In the genomic region with DNA sequence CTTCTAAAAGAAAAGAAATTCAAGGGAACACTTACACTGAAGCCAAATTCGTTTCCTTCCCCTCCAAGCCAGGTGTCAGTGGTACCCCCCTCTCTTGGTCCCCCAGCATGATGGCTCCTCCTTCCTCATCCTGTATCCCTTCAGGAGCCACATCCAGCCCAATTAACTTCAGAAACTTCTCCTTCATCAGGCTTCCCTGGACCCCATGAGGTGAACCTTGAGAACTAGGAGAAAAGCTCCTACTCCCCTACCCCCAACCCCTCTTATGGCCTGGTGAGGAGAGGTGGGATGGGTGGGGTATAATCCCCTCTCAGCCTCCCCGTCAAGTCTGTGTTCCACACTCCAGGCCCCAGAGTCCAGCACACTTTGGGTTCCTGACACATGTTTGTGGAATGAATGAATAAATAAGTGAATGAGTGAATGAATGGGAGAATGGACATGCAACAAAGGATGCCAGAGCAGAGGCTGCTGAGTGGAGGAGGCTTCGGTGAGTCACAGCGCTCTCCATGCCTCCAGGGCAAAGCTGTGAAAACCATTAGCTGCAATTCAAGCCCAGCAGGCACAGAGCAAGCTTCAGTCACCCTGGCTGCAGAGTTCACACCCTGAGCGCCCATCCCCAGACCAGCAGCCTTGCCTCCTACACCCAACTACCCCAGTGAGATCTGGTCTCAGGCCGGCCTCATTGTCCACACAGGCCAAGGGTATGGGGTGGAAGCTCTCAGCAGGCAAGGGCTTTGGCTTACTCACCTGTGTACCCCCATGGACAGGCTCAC, we compare ENCODE assay signal across 14 cellular contexts. TPM values are rescaled to one million over a fixed set of nuclear protein-coding genes. Genes with fewer than 3 reads are reported as not detected.
A peak's percentile ranks its signal among the peaks of the same experiment; 100 is the strongest.
DNase-seq lines count a peak whose midpoint lies in the region; ATAC-seq and TF ChIP-seq lines count a peak whose summit lies in the region.
"Had no signal": no experiment of that assay in that cellular context is flagged by ENCODE, and none has a peak within 500 bp of the region (broad histone marks: within the 10 kb centered on the region; RNA-seq: fewer than 3 reads in every experiment).

No MANE protein-coding gene starts in this region.

- DNase-seq in BE2C (peak; percentile 37), HCT116 (ENCODE audit: low read depth, low spot score) (peak; percentile 7), RWPE2 (ENCODE audit: low spot score) (no peak), foreskin fibroblast (peak; percentile 64 to 88), HuH-7.5 (ENCODE audit: low spot score) (no peak), DMS79 treated with DMSO at 0.1 percent for 48 hours (lab: John Stamatoyannopoulos, UW) (no peak), upper lobe of right lung (no peak)
- DNase-seq: activated T-cell treated with anti-CD3 and anti-CD28 coated beads, Interleukin-2, amount 50 U/mL, for 48 hours; anterior cingulate cortex; effector CD8-positive, alpha-beta T cell; left ventricle myocardium inferior; NCI-H187 treated with DMSO at 0.1 percent for 48 hours; stimulated activated naive CD4-positive, alpha-beta T cell had no signal

- no peaks in the 10 kb centered on the region for H3K79me2 ChIP-seq in HCT116 (ENCODE audit: insufficient read depth, low read length)

- ATAC-seq in HCT116 (peak; percentile 50), RWPE2 (ENCODE audit: low read depth) (peak; percentile 83), HG02840 (IDR thresholded peaks at IDR 0.05; ENCODE audit: low FRiP score, unreplicated experiment) (no peak), upper lobe of right lung (no peak)

- H3K27ac ChIP-seq in HCT116 (ENCODE audit: low read depth, low read length) (no peak overlapping the region), RWPE2 (ENCODE audit: poor library complexity, severe bottlenecking) (no peak overlapping the region), upper lobe of right lung (no peak overlapping the region)
- H3K27ac ChIP-seq: left ventricle myocardium inferior had no signal

- H3K9me3 ChIP-seq in BE2C (no peaks in the 10 kb centered on the region), HCT116 (ENCODE audit: control insufficient read depth in 1 of 2, insufficient read depth in 1 of 2, low read depth in 1 of 2, low read length in 2 of 2) (no peaks in the 10 kb centered on the region), RWPE2 (ENCODE audit: severe bottlenecking) (no peaks in the 10 kb centered on the region), upper lobe of right lung (no peaks in the 10 kb centered on the region)
- H3K9me3 ChIP-seq: left ventricle myocardium inferior had no signal

- TF ChIP-seq POLR2A in HCT116 (IDR thresholded peaks at IDR 0.05; ENCODE audit: borderline replicate concordance, extremely low read depth, insufficient read depth, insufficient read length): no peak

- CTCF ChIA-PET in HCT116 (lab: Charles Lee): interaction anchor here (0.9 to 2.3 kb wide), 2 partner anchors 9 to 13 kb away, joined by 3 to 16 read pairs; no protein-coding TSS in a partner anchor

- intact Hi-C loops in HCT116 (cut with micrococcal nuclease) (no loop called here), upper lobe of right lung (cut with DNase I) (no loop called here)

- H3K36me3 ChIP-seq in BE2C (no peaks in the 10 kb centered on the region), HCT116 (ENCODE audit: control insufficient read depth in 1 of 2, insufficient read depth in 2 of 2, low read length in 2 of 2) (no peaks in the 10 kb centered on the region), RWPE2 (ENCODE audit: low read depth) (no peaks in the 10 kb centered on the region), upper lobe of right lung (no peaks in the 10 kb centered on the region)
- H3K36me3 ChIP-seq: left ventricle myocardium inferior had no signal

- no peaks in the 10 kb centered on the region for H3K9me2 ChIP-seq in HCT116 (ENCODE audit: insufficient read depth)

- H3K4me2 ChIP-seq in HCT116 (ENCODE audit: low read length): peak overlapping the region; percentile 23; the same call in 1 of the 2 replicates

- H4K20me1 ChIP-seq in HCT116 (ENCODE audit: insufficient read depth): no peaks in the 10 kb centered on the region

- H3K9ac ChIP-seq in HCT116 (ENCODE audit: low read length): no peak overlapping the region

- no peak overlapping the region for H3K4me3 ChIP-seq in BE2C (ENCODE audit: low read depth, low read length)
- H3K4me3 ChIP-seq in HCT116 (replicated peaks in 1 of 2; ENCODE audit: low read depth in 1 of 2, low read length in 2 of 2): no peak overlapping the region
- no peak overlapping the region for H3K4me3 ChIP-seq in RWPE2 (ENCODE audit: severe bottlenecking)
- H3K4me3 ChIP-seq in foreskin fibroblast (ENCODE audit: low read depth in 1 of 2, low read length in 2 of 2): no peak overlapping the region
- H3K4me3 ChIP-seq in upper lobe of right lung: no peak overlapping the region
- H3K4me3 ChIP-seq: left ventricle myocardium inferior had no signal

- POLR2A ChIA-PET in HCT116 (lab: Charles Lee): no interaction called here

- TF ChIP-seq CTCF in BE2C (IDR thresholded peaks at IDR 0.05; ENCODE audit: low read depth, low read length) (no peak), HCT116 (IDR thresholded peaks at IDR 0.05 in 2 of 3, conservative IDR thresholded peaks at IDR 0.05 in 1 of 3; ENCODE audit: borderline replicate concordance in 1 of 3, insufficient read depth in 1 of 3, low read depth in 2 of 3, low read length in 2 of 3) (no peak), RWPE2 (IDR thresholded peaks at IDR 0.05; ENCODE audit: poor library complexity, severe bottlenecking) (no peak), foreskin fibroblast (IDR thresholded peaks at IDR 0.05; ENCODE audit: low read depth, low read length) (no peak), upper lobe of right lung (IDR thresholded peaks at IDR 0.05) (no peak)

- TF ChIP-seq RAD21 in HCT116 (IDR thresholded peaks at IDR 0.05; ENCODE audit: low read depth): no peak

- no peaks in the 10 kb centered on the region for H3K27me3 ChIP-seq in BE2C
- no peaks in the 10 kb centered on the region for H3K27me3 ChIP-seq in HCT116 (ENCODE audit: insufficient read depth, low read length)
- no peaks in the 10 kb centered on the region for H3K27me3 ChIP-seq in RWPE2 (ENCODE audit: insufficient read depth, poor library complexity, severe bottlenecking)
- no peaks in the 10 kb centered on the region for H3K27me3 ChIP-seq in upper lobe of right lung

- RAD21 ChIA-PET in HCT116 (lab: Charles Lee; ENCODE audit: low non-redundant PET in 1 of 2, low total read pairs in 2 of 2, uncharacterized antibody in 2 of 2, unreplicated experiment in 2 of 2): no interaction called here

- BruUV-seq in HCT116 (replicated peaks; lab: Mats Ljungman, UMichigan): no TSS peak

- H2AFZ ChIP-seq in HCT116 (ENCODE audit: low read depth, low read length, poor library complexity, severe bottlenecking): no peak overlapping the region

- H3K4me1 ChIP-seq in BE2C (no peaks in the 10 kb centered on the region), HCT116 (ENCODE audit: control insufficient read depth in 1 of 2, insufficient read depth in 2 of 2, low read length in 2 of 2) (peaks cover 0 to 13% of the 10 kb centered on the region in 2 experiments; a peak in 2 of 4 replicates), RWPE2 (ENCODE audit: insufficient read depth, poor library complexity, severe bottlenecking) (no peaks in the 10 kb centered on the region), upper lobe of right lung (no peaks in the 10 kb centered on the region)

TF ChIP-seq in HCT116, 20 proteins besides CTCF, POLR2A, EP300 and RAD21 (continues in another document):
- TF ChIP-seq, protein P1, sequence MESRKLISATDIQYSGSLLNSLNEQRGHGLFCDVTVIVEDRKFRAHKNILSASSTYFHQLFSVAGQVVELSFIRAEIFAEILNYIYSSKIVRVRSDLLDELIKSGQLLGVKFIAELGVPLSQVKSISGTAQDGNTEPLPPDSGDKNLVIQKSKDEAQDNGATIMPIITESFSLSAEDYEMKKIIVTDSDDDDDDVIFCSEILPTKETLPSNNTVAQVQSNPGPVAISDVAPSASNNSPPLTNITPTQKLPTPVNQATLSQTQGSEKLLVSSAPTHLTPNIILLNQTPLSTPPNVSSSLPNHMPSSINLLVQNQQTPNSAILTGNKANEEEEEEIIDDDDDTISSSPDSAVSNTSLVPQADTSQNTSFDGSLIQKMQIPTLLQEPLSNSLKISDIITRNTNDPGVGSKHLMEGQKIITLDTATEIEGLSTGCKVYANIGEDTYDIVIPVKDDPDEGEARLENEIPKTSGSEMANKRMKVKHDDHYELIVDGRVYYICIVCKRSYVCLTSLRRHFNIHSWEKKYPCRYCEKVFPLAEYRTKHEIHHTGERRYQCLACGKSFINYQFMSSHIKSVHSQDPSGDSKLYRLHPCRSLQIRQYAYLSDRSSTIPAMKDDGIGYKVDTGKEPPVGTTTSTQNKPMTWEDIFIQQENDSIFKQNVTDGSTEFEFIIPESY (IDR thresholded peaks at IDR 0.05; ENCODE audit: extremely low read depth, insufficient replicate concordance, low read length): no peak
- TF ChIP-seq CEBPB (IDR thresholded peaks at IDR 0.05; ENCODE audit: low read depth) (no peak), SIN3A (IDR thresholded peaks at IDR 0.05; ENCODE audit: low read depth) (no peak), TCF7L2 (IDR thresholded peaks at IDR 0.05; ENCODE audit: borderline replicate concordance, extremely low read depth, insufficient read depth, insufficient read length) (no peak), ELF1 (IDR thresholded peaks at IDR 0.05; ENCODE audit: borderline replicate concordance, low read depth) (no peak), SRF (IDR thresholded peaks at IDR 0.05; ENCODE audit: low read depth) (no peak), EZH2phosphoT487 (IDR thresholded peaks at IDR 0.05; ENCODE audit: borderline replicate concordance) (no peak), YY1 (IDR thresholded peaks at IDR 0.05; ENCODE audit: extremely low read depth, insufficient replicate concordance, low read depth, low read length) (no peak), CBX3 (IDR thresholded peaks at IDR 0.05; ENCODE audit: low read depth) (no peak)
- TF ChIP-seq, protein P2, sequence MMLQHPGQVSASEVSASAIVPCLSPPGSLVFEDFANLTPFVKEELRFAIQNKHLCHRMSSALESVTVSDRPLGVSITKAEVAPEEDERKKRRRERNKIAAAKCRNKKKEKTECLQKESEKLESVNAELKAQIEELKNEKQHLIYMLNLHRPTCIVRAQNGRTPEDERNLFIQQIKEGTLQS (IDR thresholded peaks at IDR 0.05): no peak

RNA-seq across cellular contexts. Expression of a gene that starts 43.8 kb away (rescaled TPM):
- 4.2 TPM for polyA plus RNA-seq in BE2C (2012; ENCODE audit: insufficient read depth, insufficient read length, low read depth)
- 4.8 TPM for total RNA-seq in HCT116 (2021; ENCODE audit: unreplicated experiment)
- 3.1 and 4.0 TPM in 2 replicates for polyA plus RNA-seq in HCT116 (2012)
- total RNA-seq in upper lobe of right lung: 10.0 TPM

RNA-seq across cellular contexts. Expression of a gene that starts 47.3 kb away (rescaled TPM):
- polyA plus RNA-seq in BE2C (2012; ENCODE audit: insufficient read depth, insufficient read length, low read depth): 23.1 TPM
- total RNA-seq in HCT116 (2021; ENCODE audit: unreplicated experiment) (43.2 TPM), upper lobe of right lung (28.9 TPM)
- 60.0 and 101 TPM in 2 replicates for polyA plus RNA-seq in HCT116 (2012)

Comparison
In these comparisons a context has a peak if more than half of its experiments do, and no peak if none do; other contexts are left out.
1. DNase-seq: peak in BE2C (single experiment), HCT116 (single experiment) and foreskin fibroblast (2 of 2); none in RWPE2 (single experiment), HuH-7.5 (single experiment), DMS79 treated with DMSO at 0.1 percent for 48 hours (single experiment) and upper lobe of right lung (single experiment).
2. ATAC-seq: peak in HCT116 (single experiment) and RWPE2 (single experiment); none in HG02840 (single experiment) and upper lobe of right lung (single experiment).